In genomic region chr14:22929104-22929847, GRCh38 we compare ENCODE assay signal across 8 cellular contexts. TPM values are rescaled to one million over a fixed set of nuclear protein-coding genes. Genes with fewer than 3 reads are reported as not detected.
DNase-seq lines count a peak whose midpoint lies in the region; ATAC-seq lines count a peak whose summit lies in the region.

PRMT5 (minus strand) TSS chr14:22929376; CDS start chr14:22929361, 15 bp downstream.

- H3K9me3 Mint-ChIP-seq in effector memory CD8-positive, alpha-beta T cell, result no peaks in the 10 kb centered on the region

- H3K4me1 Mint-ChIP-seq in effector memory CD8-positive, alpha-beta T cell (ENCODE audit: low read depth in 2 of 2), result peaks cover 5 to 17% of the 10 kb centered on the region in 2 donors

- H3K36me3 Mint-ChIP-seq in effector memory CD8-positive, alpha-beta T cell (ENCODE audit: insufficient read depth), result peaks cover 11% of the 10 kb centered on the region

- POLR2A ChIA-PET in activated CD8-positive, alpha-beta memory T cell treated with anti-CD3 and anti-CD28 coated beads for 36 hours (lab: Charles Lee), result interaction anchor here (0.6 to 1.7 kb wide), 5 partner anchors 10 to 374 kb away, joined by 3 to 6 read pairs (median 4); partner anchors contain the start of genes HAUS4 and RBM23

- peak; percentile 84 for ATAC-seq in GM21367 (IDR thresholded peaks at IDR 0.05; ENCODE audit: unreplicated experiment)
- ATAC-seq in effector memory CD8-positive, alpha-beta T cell (replicated peaks), result peak; percentile 94

- no peak within 1 kb of the TSS for H3K4me3 Mint-ChIP-seq in effector memory CD8-positive, alpha-beta T cell

- DNase-seq in COR-L47 (lab: John Stamatoyannopoulos, UW), result peak; percentile 99
- peak; percentile 100 for DNase-seq in HT1080 (ENCODE audit: low read depth)
- DNase-seq in NOMO-1 (lab: John Stamatoyannopoulos, UW; ENCODE audit: unreplicated experiment in 2 of 2), result peak; percentile 98 to 100
- DNase-seq in effector memory CD8-positive, alpha-beta T cell, result peak; percentile 96 to 99 (median 98)
- peak; percentile 100 for DNase-seq in lung microvascular endothelial cell (ENCODE audit: low read depth in 2 of 2)
- peak; percentile 92 to 98 (median 94) for DNase-seq in stimulated activated CD4-positive, alpha-beta T cell treated with anti-CD3 and anti-CD28 coated beads, TNF-alpha, amount 100 ng/mL, for 48 hours (ENCODE audit: low read depth in 3 of 3)

- CTCF ChIA-PET in activated CD8-positive, alpha-beta memory T cell treated with anti-CD3 and anti-CD28 coated beads for 36 hours (lab: Charles Lee), result interaction anchor here (0.7 to 3.1 kb wide), 12 partner anchors 11 to 129 kb away, joined by 3 to 29 read pairs (median 4); partner anchors contain the start of genes AJUBA, HAUS4, RBM23 and REM2

- H3K27ac Mint-ChIP-seq in effector memory CD8-positive, alpha-beta T cell, result no peak within 1 kb of the TSS

- H3K27me3 Mint-ChIP-seq in effector memory CD8-positive, alpha-beta T cell, result no peaks in the 10 kb centered on the region

RNA-seq across cellular contexts. Expression of gene PRMT5, which starts in this region (rescaled TPM):
- 127 TPM in 2 replicates for total RNA-seq in HT1080 (2014; rRNA removed; shearing (Covaris generic))
- polyA plus RNA-seq in HT1080 (2015; cell fraction: cytosol; rRNA removed), result 106 and 111 TPM in 2 replicates
- 219 and 230 TPM in 2 replicates for polyA plus RNA-seq in HT1080 (2015; cell fraction: nucleus; rRNA removed)
- 100 to 1,000 TPM; 204 to 205 TPM for total RNA-seq in activated CD8-positive, alpha-beta memory T cell treated with anti-CD3 and anti-CD28 coated beads for 36 hours
- total RNA-seq in lung microvascular endothelial cell, result 35.3 and 41.9 TPM in 2 replicates

Comparison
In these comparisons a context has a peak if more than half of its experiments do, and no peak if none do; other contexts are left out.
1. Peak in every context shown above with its lines: DNase-seq and ATAC-seq.